Comparison of ENCODE assay signal across 16 cellular contexts in the genomic region with DNA sequence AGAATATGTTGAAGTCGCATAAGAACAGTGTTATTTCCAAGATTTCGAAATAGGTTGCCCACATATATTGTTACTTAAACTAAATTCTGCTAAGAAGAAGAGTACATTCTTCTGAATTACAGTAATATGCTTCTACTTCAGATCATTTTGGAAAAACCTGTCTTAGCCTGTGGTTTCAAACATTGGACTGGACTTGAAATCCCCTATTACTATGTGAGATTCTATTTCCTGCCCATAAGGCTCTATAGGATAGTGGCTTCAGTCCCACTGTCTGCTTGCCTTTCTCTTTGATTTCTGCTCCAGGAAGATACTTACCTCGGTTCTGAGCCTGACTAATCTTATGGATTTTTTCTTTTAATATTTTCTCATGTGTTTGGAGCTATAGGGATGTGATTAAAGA.
DNase-seq lines count a peak whose midpoint lies in the region; ATAC-seq and TF ChIP-seq lines count a peak whose summit lies in the region.
"Had no signal": no experiment of that assay in that cellular context is flagged by ENCODE, and none has a peak within 500 bp of the region (broad histone marks: within the 10 kb centered on the region; RNA-seq: fewer than 3 reads in every experiment).

No MANE protein-coding gene starts in this region.

- BruUV-seq in IMR-90 (replicated peaks; lab: Mats Ljungman, UMichigan), result no TSS peak

- H3K4me2 ChIP-seq in IMR-90 (ENCODE audit: low read depth, low read length), result no peak overlapping the region

- H3K14ac ChIP-seq in IMR-90 (replicated peaks; ENCODE audit: low read depth, low read length), result no peak overlapping the region

- H3K4me3 ChIP-seq in IMR-90 (ENCODE audit: insufficient read depth, low read depth, low read length) (no peak overlapping the region), adipocyte (ENCODE audit: low read length) (no peak overlapping the region), epithelial cell of esophagus (ENCODE audit: low read length) (no peak overlapping the region)

- H3K9me3 ChIP-seq in IMR-90 (ENCODE audit: control insufficient read depth, insufficient read depth, low read length) (no peaks in the 10 kb centered on the region), adipocyte (ENCODE audit: control insufficient read depth, low read length) (peaks cover 3% of the 10 kb centered on the region)
- H3K9me3 ChIP-seq: BE2C had no signal

- no peak overlapping the region for H3K23ac ChIP-seq in IMR-90 (ENCODE audit: low read depth, low read length)

- H3K4ac ChIP-seq in IMR-90 (ENCODE audit: low read depth, low read length), result no peak overlapping the region

- TF ChIP-seq RAD21 in IMR-90 (IDR thresholded peaks at IDR 0.05; ENCODE audit: low read length), result no peak

- H3K9me1 ChIP-seq in IMR-90 (ENCODE audit: insufficient read depth, low read length), result no peaks in the 10 kb centered on the region

- WGBS in IMR-90 (ENCODE audit: extremely low coverage in 2 of 2, insufficient read length in 1 of 2), 2 experiments, result no CpG with 5 or more reads among the region's 3 CpGs

- H2BK120ac ChIP-seq in IMR-90 (ENCODE audit: low read depth, low read length), result no peak overlapping the region

- H4K91ac ChIP-seq in IMR-90 (ENCODE audit: insufficient read depth, low read depth, low read length), result no peak overlapping the region

- H3K18ac ChIP-seq in IMR-90 (ENCODE audit: low read depth, low read length), result no peak overlapping the region

- peak overlapping the region; percentile 41 for H2BK5ac ChIP-seq in IMR-90 (ENCODE audit: low read depth, low read length, poor library complexity, severe bottlenecking)

- H3K27ac ChIP-seq in IMR-90 (ENCODE audit: insufficient read depth, low read length) (no peak overlapping the region), foreskin keratinocyte (no peak overlapping the region)

- dilution Hi-C loops in IMR-90 (cut with HindIII; ENCODE audit: low sequenced_read_pairs, unreplicated experiment), result no loop called here

- POLR2A ChIA-PET in IMR-90 (lab: Charles Lee; ENCODE audit: unreplicated experiment), result no interaction called here

- no peak overlapping the region for H2BK20ac ChIP-seq in IMR-90 (ENCODE audit: low read depth, low read length)

- no peak overlapping the region for H4K5ac ChIP-seq in IMR-90 (ENCODE audit: low read depth, low read length)

- no peak overlapping the region for H2AK5ac ChIP-seq in IMR-90 (ENCODE audit: low read depth, low read length)

- intact Hi-C loops in IMR-90 (cut with micrococcal nuclease), result no loop called here
- intact Hi-C loops in left colon (cut with DNase I, micrococcal nuclease), result no loop called here

- H2AK9ac ChIP-seq in IMR-90 (replicated peaks; ENCODE audit: low read depth, low read length, poor library complexity), result no peak overlapping the region

- ATAC-seq in IMR-90 (ENCODE audit: low read depth) (no peak), foreskin keratinocyte (no peak), left colon (no peak)

- no peak overlapping the region for H2BK15ac ChIP-seq in IMR-90 (ENCODE audit: low read depth, low read length)

- H4K20me1 ChIP-seq in IMR-90 (ENCODE audit: insufficient read depth, low read length), result no peaks in the 10 kb centered on the region

- H3K27me3 ChIP-seq in IMR-90 (ENCODE audit: control insufficient read depth, insufficient read depth, low read length), result no peaks in the 10 kb centered on the region
- no peaks in the 10 kb centered on the region for H3K27me3 ChIP-seq in adipocyte (replicated peaks; ENCODE audit: control insufficient read depth, insufficient read depth, low read length)
- H3K27me3 ChIP-seq in foreskin keratinocyte, result no peaks in the 10 kb centered on the region
- H3K27me3 ChIP-seq: BE2C had no signal

- no peak for TF ChIP-seq CTCF in IMR-90 (conservative IDR thresholded peaks at IDR 0.05; ENCODE audit: low read depth, low read length)
- TF ChIP-seq CTCF in epithelial cell of esophagus (IDR thresholded peaks at IDR 0.05; ENCODE audit: insufficient read depth, low read depth, low read length, missing control alignments), result no peak
- TF ChIP-seq CTCF in foreskin keratinocyte (conservative IDR thresholded peaks at IDR 0.05), result no peak

- no peaks in the 10 kb centered on the region for H3K79me1 ChIP-seq in IMR-90 (ENCODE audit: low read depth in 1 of 2, low read length in 2 of 2)

- no peak overlapping the region for H4K8ac ChIP-seq in IMR-90 (ENCODE audit: low read depth in 2 of 2, low read length in 2 of 2)

- in situ Hi-C loops in IMR-90 (cut with MboI; ENCODE audit: low sequenced_read_pairs), result no loop called here

- no peak overlapping the region for H2AFZ ChIP-seq in IMR-90 (replicated peaks; ENCODE audit: low read length, poor library complexity)

- H3K9ac ChIP-seq in IMR-90 (ENCODE audit: low read depth, low read length), result no peak overlapping the region
- no peak overlapping the region for H3K9ac ChIP-seq in adipocyte (ENCODE audit: low read length)

- H3K36me3 ChIP-seq in IMR-90 (ENCODE audit: control insufficient read depth, insufficient read depth, low read length) (no peaks in the 10 kb centered on the region), adipocyte (ENCODE audit: control insufficient read depth, insufficient read depth, low read length, severe bottlenecking) (no peaks in the 10 kb centered on the region)
- H3K36me3 ChIP-seq: BE2C had no signal

- DNase-seq in IMR-90, result peak; percentile 32
- DNase-seq in adipocyte (ENCODE audit: low read depth), result peak; percentile 46
- peak; percentile 10 for DNase-seq in epithelial cell of esophagus (ENCODE audit: low read depth)
- peak; percentile 8 to 9 for DNase-seq in foreskin keratinocyte
- no peak for DNase-seq in iPS-NIHi11 (ENCODE audit: low spot score)
- no peak for DNase-seq in activated CD4-positive, alpha-beta T cell treated with anti-CD3 and anti-CD28 coated beads for 48 hours
- no peak for DNase-seq in left colon
- DNase-seq: ACHN; BE2C; C1 segment of cervical spinal cord; CD4-positive, CD25-positive, alpha-beta regulatory T cell; CD8-positive, alpha-beta memory T cell; COR-L47; DMS 273 treated with DMSO at 0.1 percent for 48 hours; DMS53; H9 had no signal

- CTCF ChIA-PET in IMR-90 (lab: Yijun Ruan, JAX), result interaction anchor here (0.7 kb wide), 1 partner anchor 24 kb away, joined by 3 read pairs; no protein-coding TSS in a partner anchor

- no peak for TF ChIP-seq POLR2A in IMR-90 (IDR thresholded peaks at IDR 0.05; ENCODE audit: low read depth, low read length)

- H3K4me1 ChIP-seq in IMR-90 (ENCODE audit: control insufficient read depth, insufficient read depth, low read length) (no peaks in the 10 kb centered on the region), adipocyte (ENCODE audit: control insufficient read depth, insufficient read depth, low read length) (peaks cover 18% of the 10 kb centered on the region), foreskin keratinocyte (no peaks in the 10 kb centered on the region)
- H3K4me1 ChIP-seq: BE2C had no signal

- no peak overlapping the region for H3K56ac ChIP-seq in IMR-90 (ENCODE audit: extremely low read depth, insufficient read depth, low read length)

TF ChIP-seq in IMR-90, 13 proteins besides CTCF, POLR2A, EP300 and RAD21:
- TF ChIP-seq CEBPB (IDR thresholded peaks at IDR 0.05; ENCODE audit: low read depth, low read length) (peak; percentile 58), CHD1 (IDR thresholded peaks at IDR 0.05; ENCODE audit: low read depth, low read length) (no peak), MAFK (IDR thresholded peaks at IDR 0.05; ENCODE audit: low read depth, low read length) (no peak)

Comparison
In these comparisons a context has a peak if more than half of its experiments do, and no peak if none do; other contexts are left out.
1. DNase-seq: peak in IMR-90 (single experiment), adipocyte (single experiment), epithelial cell of esophagus (single experiment) and foreskin keratinocyte (2 of 2); none in iPS-NIHi11 (single experiment), activated CD4-positive, alpha-beta T cell treated with anti-CD3 and anti-CD28 coated beads for 48 hours (single experiment) and left colon (0 of 2).